In genomic region chr16:88730632-88731607, GRCh38 we compare ENCODE assay signal across 14 cellular contexts. TPM values are rescaled to one million over a fixed set of nuclear protein-coding genes. Genes with fewer than 3 reads are reported as not detected.
A peak's percentile ranks its signal among the peaks of the same experiment; 100 is the strongest.
DNase-seq lines count a peak whose midpoint lies in the region; ATAC-seq and TF ChIP-seq lines count a peak whose summit lies in the region.
"Had no signal": no experiment of that assay in that cellular context is flagged by ENCODE, and none has a peak within 500 bp of the region (broad histone marks: within the 10 kb centered on the region; RNA-seq: fewer than 3 reads in every experiment).

No MANE protein-coding gene starts in this region.

- no peak for ATAC-seq in T-cell (replicated peaks in 1 of 4)
- ATAC-seq in HG02571 (IDR thresholded peaks at IDR 0.05; ENCODE audit: unreplicated experiment): no peak
- ATAC-seq: left cardiac atrium had no signal

- TF ChIP-seq CTCF in neural crest cell (conservative IDR thresholded peaks at IDR 0.05): no peak

- H3K36me3 Mint-ChIP-seq in T-helper 1 cell treated with Interleukin-12 subunit alpha and Interleukin-12 subunit beta and Interleukin-4 antibody, amounts not matched to agents 30 μg/mL and 1 μg/mL, for 36 hours (ENCODE audit: low read depth): peaks cover 12% of the 10 kb centered on the region
- H3K36me3 Mint-ChIP-seq in T-cell (peaks cover 16% of the 10 kb centered on the region), neural crest cell (ENCODE audit: low read depth) (no peaks in the 10 kb centered on the region)

- H3K9me3 Mint-ChIP-seq in T-helper 1 cell treated with Interleukin-12 subunit alpha and Interleukin-12 subunit beta and Interleukin-4 antibody, amounts not matched to agents 30 μg/mL and 1 μg/mL, for 36 hours: no peaks in the 10 kb centered on the region
- H3K9me3 Mint-ChIP-seq in T-cell (no peaks in the 10 kb centered on the region), neural crest cell (no peaks in the 10 kb centered on the region)
- H3K9me3 Mint-ChIP-seq: activated naive CD8-positive, alpha-beta T cell treated with anti-CD3 and anti-CD28 coated beads for 36 hours had no signal

- H3K4me1 Mint-ChIP-seq in T-helper 1 cell treated with Interleukin-12 subunit alpha and Interleukin-12 subunit beta and Interleukin-4 antibody, amounts not matched to agents 30 μg/mL and 1 μg/mL, for 36 hours (ENCODE audit: low read depth): peaks cover 6% of the 10 kb centered on the region
- peaks cover 0 to 3% (median 0%) of the 10 kb centered on the region in 3 donors for H3K4me1 Mint-ChIP-seq in T-cell
- no peaks in the 10 kb centered on the region for H3K4me1 Mint-ChIP-seq in neural crest cell
- H3K4me1 Mint-ChIP-seq: activated naive CD8-positive, alpha-beta T cell treated with anti-CD3 and anti-CD28 coated beads for 36 hours had no signal

- H3K27me3 Mint-ChIP-seq in T-helper 1 cell treated with Interleukin-12 subunit alpha and Interleukin-12 subunit beta and Interleukin-4 antibody, amounts not matched to agents 30 μg/mL and 1 μg/mL, for 36 hours (ENCODE audit: low read depth): no peaks in the 10 kb centered on the region
- H3K27me3 Mint-ChIP-seq in T-cell (no peaks in the 10 kb centered on the region), neural crest cell (ENCODE audit: low read depth) (no peaks in the 10 kb centered on the region)
- H3K27me3 Mint-ChIP-seq: activated naive CD8-positive, alpha-beta T cell treated with anti-CD3 and anti-CD28 coated beads for 36 hours had no signal

- peak overlapping the region; percentile 18 for H3K27ac Mint-ChIP-seq in T-helper 1 cell treated with Interleukin-12 subunit alpha and Interleukin-12 subunit beta and Interleukin-4 antibody, amounts not matched to agents 30 μg/mL and 1 μg/mL, for 36 hours
- H3K27ac Mint-ChIP-seq in T-cell (peak overlapping the region; percentile 28 to 39), neural crest cell (ENCODE audit: unreplicated experiment) (peak overlapping the region; percentile 19)
- H3K27ac Mint-ChIP-seq: activated naive CD8-positive, alpha-beta T cell treated with anti-CD3 and anti-CD28 coated beads for 36 hours had no signal

- POLR2A ChIA-PET in T-cell (lab: Charles Lee): no interaction called here

- DNase-seq in T-helper 1 cell (no peak), T-cell (no peak), neural crest cell (ENCODE audit: low read depth, low spot score) (no peak), KG1 (lab: John Stamatoyannopoulos, UW) (no peak)
- DNase-seq: activated naive CD8-positive, alpha-beta T cell treated with anti-CD3 and anti-CD28 coated beads for 36 hours; HCEC 1CT; left cardiac atrium; NCI-H187; Right ventricle myocardium superior; stimulated activated CD8-positive, alpha-beta memory T cell treated with anti-CD3 and anti-CD28 coated beads, Interleukin-4, amount 100 ng/mL, for 48 hours; upper lobe of right lung had no signal

- CTCF ChIA-PET in T-cell (lab: Charles Lee): no interaction called here

- no peak overlapping the region for H3K4me3 Mint-ChIP-seq in T-helper 1 cell treated with Interleukin-12 subunit alpha and Interleukin-12 subunit beta and Interleukin-4 antibody, amounts not matched to agents 30 μg/mL and 1 μg/mL, for 36 hours
- H3K4me3 Mint-ChIP-seq in T-cell (no peak overlapping the region), neural crest cell (no peak overlapping the region)
- H3K4me3 Mint-ChIP-seq: activated naive CD8-positive, alpha-beta T cell treated with anti-CD3 and anti-CD28 coated beads for 36 hours had no signal

RNA-seq across cellular contexts. Expression of gene CTU2, which starts 24.6 kb away (rescaled TPM):
- 10 to 100 TPM; 30.1 to 39.5 (median 38.6) TPM for total RNA-seq in T-cell
- 27.4 and 32.1 TPM in 2 replicates for total RNA-seq in neural crest cell

RNA-seq across cellular contexts. Expression of gene RNF166, which starts 24.7 kb away (rescaled TPM):
- 100 to 1,000 TPM; 246 to 369 (median 264) TPM for total RNA-seq in T-cell
- 30.7 and 31.3 TPM in 2 replicates for total RNA-seq in neural crest cell

RNA-seq across cellular contexts. Expression of gene SNAI3, which starts 44.6 kb away (rescaled TPM):
- total RNA-seq in T-cell: 10 to 100 TPM in 3 of 5 donors, 1 to 10 TPM in 2; 5.2 to 20.4 (median 17.2) TPM
- total RNA-seq in neural crest cell: not detected in 2 replicates
- total RNA-seq: cerebellum had no signal

RNA-seq across cellular contexts. Expression of gene PIEZO1, which starts 54.1 kb away (rescaled TPM):
- 100 to 1,000 TPM; 139 to 274 (median 240) TPM for total RNA-seq in T-cell
- total RNA-seq in neural crest cell: 17.8 and 20.7 TPM in 2 replicates
